ENCODE assay signal across 8 cellular contexts in the genomic region with DNA sequence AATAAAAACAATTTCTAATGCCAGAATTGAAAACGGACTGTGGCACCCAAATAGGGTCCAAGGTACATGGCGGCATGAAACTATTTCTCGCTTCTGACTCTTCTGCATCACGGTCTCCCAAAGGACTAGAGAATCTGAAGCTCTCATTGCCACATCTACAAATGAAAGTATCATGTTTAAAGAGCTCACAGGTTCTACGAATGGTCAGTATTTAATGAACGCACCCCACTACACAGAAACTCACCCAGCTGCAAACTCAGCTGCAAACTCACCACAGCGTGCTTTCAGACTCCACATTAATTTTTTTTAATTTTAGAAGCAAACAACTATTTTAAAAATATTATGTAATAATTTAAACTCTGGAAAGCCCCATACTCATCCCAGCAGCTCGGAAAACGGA. TPM values are rescaled to one million over a fixed set of nuclear protein-coding genes. Genes with fewer than 3 reads are reported as not detected.
DNase-seq lines count a peak whose midpoint lies in the region; ATAC-seq and TF ChIP-seq lines count a peak whose summit lies in the region.

No MANE protein-coding gene starts in this region.

- peaks cover 92% of the 10 kb centered on the region for H3K4me1 ChIP-seq in left ventricle myocardium inferior
- peaks cover 7 to 57% (median 22%) of the 10 kb centered on the region in 3 donors for H3K4me1 ChIP-seq in esophagus squamous epithelium

- peak overlapping the region; percentile 97 for H3K27ac Mint-ChIP-seq in progenitor cell of endocrine pancreas

- ATAC-seq in Right ventricle myocardium inferior (no peak), GM19023 (IDR thresholded peaks at IDR 0.05; ENCODE audit: unreplicated experiment) (no peak)

- H3K36me3 ChIP-seq in left ventricle myocardium inferior (peaks cover 5% of the 10 kb centered on the region), esophagus squamous epithelium (no peaks in the 10 kb centered on the region)

- no peaks in the 10 kb centered on the region for H3K36me3 Mint-ChIP-seq in progenitor cell of endocrine pancreas (ENCODE audit: insufficient read depth)

- H3K4me3 ChIP-seq in left ventricle myocardium inferior, result peak overlapping the region; percentile 94
- H3K4me3 ChIP-seq in esophagus squamous epithelium, result peak overlapping the region; percentile 73 to 95 (median 81)

- H3K27ac ChIP-seq in left ventricle myocardium inferior (replicated peaks) (peak overlapping the region; percentile 96), esophagus squamous epithelium (peak overlapping the region; percentile 97 to 99 (median 98))

- no peaks in the 10 kb centered on the region for H3K9me3 Mint-ChIP-seq in progenitor cell of endocrine pancreas (ENCODE audit: low read depth)

- TF ChIP-seq POLR2A in esophagus squamous epithelium (IDR thresholded peaks at IDR 0.05), result no peak

- DNase-seq in left ventricle myocardium inferior, result no peak
- no peak for DNase-seq in Right ventricle myocardium inferior (ENCODE audit: missing footprints)
- peak; percentile 15 for DNase-seq in RPMI7951 (ENCODE audit: low read depth)
- no peak for DNase-seq in esophagus squamous epithelium (lab: John Stamatoyannopoulos, UW)
- no peak for DNase-seq in progenitor cell of endocrine pancreas (ENCODE audit: low spot score, unreplicated experiment)
- no peak for DNase-seq in NCI-H1694 treated with DMSO at 0.1 percent for 48 hours (lab: John Stamatoyannopoulos, UW)
- no peak for DNase-seq in head of caudate nucleus

- intact Hi-C loops in left ventricle myocardium inferior (cut with micrococcal nuclease) (no loop called here), Right ventricle myocardium inferior (cut with DNase I) (loop anchor here (2.0 kb wide), 1 partner anchor 117 kb away; a partner anchor contains a TSS), esophagus squamous epithelium (cut with DNase I) (no loop called here), head of caudate nucleus (cut with DNase I) (loop anchor here (2.0 kb wide), 1 partner anchor 117 kb away; a partner anchor contains a TSS)

- no peaks in the 10 kb centered on the region for H3K27me3 ChIP-seq in left ventricle myocardium inferior (ENCODE audit: low read depth)
- no peaks in the 10 kb centered on the region for H3K27me3 ChIP-seq in esophagus squamous epithelium

- no peaks in the 10 kb centered on the region for H3K27me3 Mint-ChIP-seq in progenitor cell of endocrine pancreas

- WGBS in esophagus squamous epithelium, 2 donors, result 0 to 5% methylated on average over 9 of the region's 9 CpGs

- H3K4me1 Mint-ChIP-seq in progenitor cell of endocrine pancreas (ENCODE audit: low read depth), result peaks cover 26% of the 10 kb centered on the region

- H3K4me3 Mint-ChIP-seq in progenitor cell of endocrine pancreas (ENCODE audit: low read depth), result peak overlapping the region; percentile 94

- H3K9me3 ChIP-seq in left ventricle myocardium inferior (replicated peaks) (no peaks in the 10 kb centered on the region), esophagus squamous epithelium (no peaks in the 10 kb centered on the region)

- TF ChIP-seq CTCF in left ventricle myocardium inferior (IDR thresholded peaks at IDR 0.05; ENCODE audit: borderline replicate concordance), result no peak
- TF ChIP-seq CTCF in esophagus squamous epithelium (IDR thresholded peaks at IDR 0.05), result no peak
- no peak for TF ChIP-seq CTCF in progenitor cell of endocrine pancreas (IDR thresholded peaks at IDR 0.05; ENCODE audit: unreplicated experiment)

RNA-seq across cellular contexts. Expression of a gene that starts 1.1 kb away (rescaled TPM):
- total RNA-seq in left ventricle myocardium inferior (60.1 TPM), Right ventricle myocardium inferior (66.3 TPM), esophagus squamous epithelium (10 to 100 TPM; 28.9 to 58.0 (median 41.9) TPM), progenitor cell of endocrine pancreas (98.4 and 102 TPM in 2 replicates)
- total RNA-seq in RPMI7951 (2014; rRNA removed; shearing (Covaris generic)), result 26.1 and 35.6 TPM in 2 replicates

Comparison
In these comparisons a context has a peak if more than half of its experiments do, and no peak if none do; other contexts are left out.
1. intact Hi-C loops: an anchor here in Right ventricle myocardium inferior (2.0 kb wide) and head of caudate nucleus (2.0 kb wide); none called in left ventricle myocardium inferior and esophagus squamous epithelium.